Comparison of ENCODE assay signal across 18 cellular contexts in genomic region chr6:56899311-56899710, GRCh38. TPM values are rescaled to one million over a fixed set of nuclear protein-coding genes. Genes with fewer than 3 reads are reported as not detected.
DNase-seq lines count a peak whose midpoint lies in the region; ATAC-seq and TF ChIP-seq lines count a peak whose summit lies in the region.
"Had no signal": no experiment of that assay in that cellular context is flagged by ENCODE, and none has a peak within 500 bp of the region (broad histone marks: within the 10 kb centered on the region; RNA-seq: fewer than 3 reads in every experiment).

No MANE protein-coding gene starts in this region.

- H2AK9ac ChIP-seq in IMR-90 (replicated peaks; ENCODE audit: low read depth, low read length, poor library complexity), result no peak overlapping the region

- H4K91ac ChIP-seq in IMR-90 (ENCODE audit: insufficient read depth, low read depth, low read length) (peak overlapping the region; percentile 41; the same call in 1 of the 2 replicates), mesenchymal stem cell (ENCODE audit: low read length) (no peak overlapping the region)

- peak overlapping the region; percentile 79; the same call in 1 of the 2 replicates for H2BK20ac ChIP-seq in IMR-90 (ENCODE audit: low read depth, low read length)

- H3K18ac ChIP-seq in IMR-90 (ENCODE audit: low read depth, low read length), result peak overlapping the region; percentile 25; the same call in 1 of the 2 replicates
- H3K18ac ChIP-seq in mesenchymal stem cell (ENCODE audit: low read depth in 1 of 2, low read length in 2 of 2), result no peak overlapping the region

- H2BK12ac ChIP-seq in mesenchymal stem cell (ENCODE audit: low read length in 2 of 2), result no peak overlapping the region

- H3K23ac ChIP-seq in IMR-90 (ENCODE audit: low read depth, low read length) (peak overlapping the region; percentile 68; the same call in 1 of the 2 replicates), mesenchymal stem cell (ENCODE audit: low read length in 2 of 2) (no peak overlapping the region)

- dilution Hi-C loops in IMR-90 (cut with HindIII; ENCODE audit: low sequenced_read_pairs, unreplicated experiment), result no loop called here

- no peak overlapping the region for H3K4me3 ChIP-seq in IMR-90 (ENCODE audit: insufficient read depth, low read depth, low read length)
- H3K4me3 ChIP-seq in choroid plexus epithelial cell (ENCODE audit: low read depth, low read length), result no peak overlapping the region
- no peak overlapping the region for H3K4me3 ChIP-seq in mesenchymal stem cell (ENCODE audit: insufficient read depth in 1 of 2, low read depth in 1 of 2, low read length in 2 of 2)
- H3K4me3 ChIP-seq: dorsolateral prefrontal cortex, esophagus muscularis mucosa had no signal

- WGBS in IMR-90 (ENCODE audit: extremely low coverage in 2 of 2, insufficient read length in 1 of 2), 2 experiments, result no CpG with 5 or more reads among the region's 1 CpG
- 84% methylated on average over 1 of the region's 1 CpG for WGBS in mesenchymal stem cell

- no peak for TF ChIP-seq RAD21 in IMR-90 (IDR thresholded peaks at IDR 0.05; ENCODE audit: low read length)

- peak overlapping the region; percentile 52 for H2AK5ac ChIP-seq in IMR-90 (ENCODE audit: low read depth, low read length)
- H2AK5ac ChIP-seq in mesenchymal stem cell (ENCODE audit: low read length, severe bottlenecking), result no peak overlapping the region

- H3K27me3 ChIP-seq in IMR-90 (ENCODE audit: control insufficient read depth, insufficient read depth, low read length), result no peaks in the 10 kb centered on the region
- no peaks in the 10 kb centered on the region for H3K27me3 ChIP-seq in mesenchymal stem cell (ENCODE audit: control insufficient read depth in 1 of 2, insufficient read depth in 1 of 2, low read length in 2 of 2)
- H3K27me3 ChIP-seq: dorsolateral prefrontal cortex, esophagus muscularis mucosa had no signal

- in situ Hi-C loops in IMR-90 (cut with MboI; ENCODE audit: low sequenced_read_pairs), result no loop called here

- H3K4me1 ChIP-seq in IMR-90 (ENCODE audit: control insufficient read depth, insufficient read depth, low read length) (peaks cover 9% of the 10 kb centered on the region), mesenchymal stem cell (ENCODE audit: control insufficient read depth, insufficient read depth, low read depth, low read length) (no peaks in the 10 kb centered on the region)

- H3K56ac ChIP-seq in IMR-90 (ENCODE audit: extremely low read depth, insufficient read depth, low read length), result no peak overlapping the region

- DNase-seq in IMR-90 (peak; percentile 72), choroid plexus epithelial cell (ENCODE audit: low read depth) (peak; percentile 58), mesenchymal stem cell (no peak), NCI-H128 (lab: John Stamatoyannopoulos, UW; ENCODE audit: unreplicated experiment) (no peak)
- no peak for DNase-seq in NK-92 treated with Interleukin-12 subunit alpha and Interleukin-12 subunit beta, amount 100 ng/mL, for 24 hours (lab: John Stamatoyannopoulos, UW)
- no peak for DNase-seq in stimulated activated naive CD4-positive, alpha-beta T cell (lab: John Stamatoyannopoulos, UW)
- DNase-seq: activated CD4-positive, CD25-positive, alpha-beta regulatory T cell; activated effector memory CD4-positive, alpha-beta T cell treated with Interleukin-2 at 50 U/mL for 16 hours; aorta; COR-L47; dorsolateral prefrontal cortex; GDM1; left ventricle myocardium superior; naive thymus-derived CD8-positive, alpha-beta T cell; NCI-H1105 had no signal

- H3K4me2 ChIP-seq in IMR-90 (ENCODE audit: low read depth, low read length) (no peak overlapping the region), mesenchymal stem cell (ENCODE audit: low read length, poor library complexity, severe bottlenecking) (no peak overlapping the region)

- POLR2A ChIA-PET in IMR-90 (lab: Charles Lee; ENCODE audit: unreplicated experiment), result no interaction called here

- CTCF ChIA-PET in IMR-90 (lab: Yijun Ruan, JAX), result no interaction called here

- H4K8ac ChIP-seq in IMR-90 (ENCODE audit: low read depth in 2 of 2, low read length in 2 of 2), result 0 out of 4 replicates have a peak overlapping the region, but pooled peaks have one; percentile 15 to 43
- no peak overlapping the region for H4K8ac ChIP-seq in mesenchymal stem cell (ENCODE audit: low read length)

- no peak overlapping the region; the same call in 1 of the 2 replicates for H4K5ac ChIP-seq in IMR-90 (ENCODE audit: low read depth, low read length)

- no peak overlapping the region for H2AFZ ChIP-seq in IMR-90 (replicated peaks; ENCODE audit: low read length, poor library complexity)
- H2AFZ ChIP-seq in mesenchymal stem cell (ENCODE audit: low read depth, low read length), result no peak overlapping the region

- H2BK5ac ChIP-seq in IMR-90 (ENCODE audit: low read depth, low read length, poor library complexity, severe bottlenecking), result peak overlapping the region; percentile 61
- H2BK5ac ChIP-seq in mesenchymal stem cell (ENCODE audit: low read depth, low read length, poor library complexity, severe bottlenecking), result no peak overlapping the region

- peaks cover 13% of the 10 kb centered on the region for H3K9me1 ChIP-seq in IMR-90 (ENCODE audit: insufficient read depth, low read length)

- intact Hi-C loops in IMR-90 (cut with micrococcal nuclease), result no loop called here

- ATAC-seq in IMR-90 (ENCODE audit: low read depth), result peak; percentile 69
- ATAC-seq in GM19395 (IDR thresholded peaks at IDR 0.05; ENCODE audit: unreplicated experiment), result no peak
- ATAC-seq: HCT116; left ventricle myocardium superior; naive thymus-derived CD8-positive, alpha-beta T cell had no signal

- H3K79me1 ChIP-seq in IMR-90 (ENCODE audit: low read depth in 1 of 2, low read length in 2 of 2) (peaks cover 16 to 43% of the 10 kb centered on the region in 2 experiments), mesenchymal stem cell (replicated peaks; ENCODE audit: low read length, poor library complexity, severe bottlenecking) (peaks cover 9% of the 10 kb centered on the region)

- no peak overlapping the region for H3K9ac ChIP-seq in IMR-90 (ENCODE audit: low read depth, low read length)
- H3K9ac ChIP-seq in mesenchymal stem cell (ENCODE audit: low read length), result peak overlapping the region; percentile 25

- H3K9me3 ChIP-seq in IMR-90 (ENCODE audit: control insufficient read depth, insufficient read depth, low read length), result no peaks in the 10 kb centered on the region
- no peaks in the 10 kb centered on the region for H3K9me3 ChIP-seq in mesenchymal stem cell (ENCODE audit: control insufficient read depth, low read length)
- H3K9me3 ChIP-seq: esophagus muscularis mucosa had no signal

- H3K4ac ChIP-seq in IMR-90 (ENCODE audit: low read depth, low read length) (peak overlapping the region; percentile 39), mesenchymal stem cell (ENCODE audit: low read depth in 1 of 2, low read length in 2 of 2) (no peak overlapping the region)

- H2BK120ac ChIP-seq in IMR-90 (ENCODE audit: low read depth, low read length), result peak overlapping the region; percentile 50
- no peak overlapping the region for H2BK120ac ChIP-seq in mesenchymal stem cell (ENCODE audit: low read depth, low read length)

- H3K27ac ChIP-seq in IMR-90 (ENCODE audit: insufficient read depth, low read length) (peak overlapping the region; percentile 48; the same call in 1 of the 2 replicates), mesenchymal stem cell (ENCODE audit: low read length, poor library complexity, severe bottlenecking) (no peak overlapping the region)
- H3K27ac ChIP-seq: dorsolateral prefrontal cortex had no signal

- H3K14ac ChIP-seq in IMR-90 (replicated peaks; ENCODE audit: low read depth, low read length) (peak overlapping the region; percentile 58), mesenchymal stem cell (ENCODE audit: low read length in 2 of 2) (no peak overlapping the region)

- no peak for TF ChIP-seq POLR2A in IMR-90 (IDR thresholded peaks at IDR 0.05; ENCODE audit: low read depth, low read length)

- BruUV-seq in IMR-90 (replicated peaks; lab: Mats Ljungman, UMichigan), result no TSS peak

- no peak for TF ChIP-seq CTCF in IMR-90 (conservative IDR thresholded peaks at IDR 0.05; ENCODE audit: low read depth, low read length)
- no peak for TF ChIP-seq CTCF in choroid plexus epithelial cell (conservative IDR thresholded peaks at IDR 0.05; ENCODE audit: low read depth, low read length)

- peaks cover 8% of the 10 kb centered on the region for H3K36me3 ChIP-seq in IMR-90 (ENCODE audit: control insufficient read depth, insufficient read depth, low read length)
- peaks cover 3 to 45% of the 10 kb centered on the region in 2 experiments for H3K36me3 ChIP-seq in mesenchymal stem cell (ENCODE audit: control insufficient read depth in 1 of 2, insufficient read depth in 2 of 2, low read depth in 1 of 2, low read length in 2 of 2)
- H3K36me3 ChIP-seq: esophagus muscularis mucosa had no signal

- H4K20me1 ChIP-seq in IMR-90 (ENCODE audit: insufficient read depth, low read length), result no peaks in the 10 kb centered on the region

- H2BK15ac ChIP-seq in IMR-90 (ENCODE audit: low read depth, low read length) (peak overlapping the region; percentile 66; the same call in 1 of the 3 replicates), mesenchymal stem cell (ENCODE audit: low read depth, poor library complexity, severe bottlenecking) (no peak overlapping the region)

TF ChIP-seq in IMR-90, 13 proteins besides CTCF, POLR2A, EP300 and RAD21:
- TF ChIP-seq MXI1 (IDR thresholded peaks at IDR 0.05; ENCODE audit: borderline replicate concordance, low read depth, low read length) (peak; percentile 72), BHLHE40 (IDR thresholded peaks at IDR 0.05; ENCODE audit: low read depth, low read length) (peak; percentile 58; the same call in 1 of the 2 replicates), SMC3 (IDR thresholded peaks at IDR 0.05; ENCODE audit: low read depth, low read length) (no peak)

RNA-seq across cellular contexts. Expression of gene BEND6, which starts 55.6 kb away (rescaled TPM):
- total RNA-seq in IMR-90 (2012; rRNA removed), result 9.7 and 10.6 TPM in 2 replicates
- polyA plus RNA-seq in IMR-90 (2012; rRNA removed), result 4.0 and 4.1 TPM in 2 replicates
- 1.1 TPM in 2 replicates for polyA plus RNA-seq in IMR-90 (2012; cell fraction: cytosol; rRNA removed)
- polyA plus RNA-seq in IMR-90 (2012; cell fraction: nucleus; rRNA removed; ENCODE audit: low replicate concordance), result 0.66 and 5.0 TPM in 2 replicates
- 3.2 TPM for polyA plus RNA-seq in mesenchymal stem cell (2013, experiment 1 of 2)
- polyA plus RNA-seq in mesenchymal stem cell (2013, experiment 2 of 2), result 3.9 TPM
- total RNA-seq: naive thymus-derived CD8-positive, alpha-beta T cell had no signal

Comparison
In these comparisons a context has a peak if more than half of its experiments do, and no peak if none do; other contexts are left out.
1. DNase-seq: peak in IMR-90 (single experiment) and choroid plexus epithelial cell (single experiment); none in mesenchymal stem cell (single experiment), NK-92 treated with Interleukin-12 subunit alpha and Interleukin-12 subunit beta, amount 100 ng/mL, for 24 hours (single experiment), NCI-H128 (single experiment) and stimulated activated naive CD4-positive, alpha-beta T cell (0 of 6).